Comparison of ENCODE assay signal across 16 cellular contexts in genomic region chr9:82234160-82234943, GRCh38.
"Had no signal": no experiment of that assay in that cellular context is flagged by ENCODE, and none has a peak within 500 bp of the region (broad histone marks: within the 10 kb centered on the region; RNA-seq: fewer than 3 reads in every experiment).

No MANE protein-coding gene starts in this region.

- H3K27ac Mint-ChIP-seq: activated T-helper 17 cell treated with anti-CD3 and anti-CD28 coated beads, Interleukin-2, amount 50 U/mL, for 72 hours; effector memory CD8-positive, alpha-beta T cell; mesothelial cell of epicardium; stimulated activated naive CD8-positive, alpha-beta T cell treated with anti-CD3 and anti-CD28 coated beads, Interleukin-15, Interleukin-2, amounts not matched to agents 100 ng/mL and 50 ng/mL, for 24 hours had no signal

- H3K4me1 Mint-ChIP-seq: activated T-helper 17 cell treated with anti-CD3 and anti-CD28 coated beads, Interleukin-2, amount 50 U/mL, for 72 hours; neural crest cell had no signal

- DNase-seq: activated CD4-positive, alpha-beta T cell treated with anti-CD3 and anti-CD28 coated beads for 1 hour; activated CD4-positive, alpha-beta T cell treated with anti-CD3 and anti-CD28 coated beads, Interleukin-2, amount 50 U/mL, for 4 hours; activated naive CD4-positive, alpha-beta T cell treated with Interleukin-2 at 50 U/mL for 16 hours; anterior cingulate cortex; dermis blood vessel endothelial cell; effector memory CD8-positive, alpha-beta T cell; foreskin melanocyte; kidney glomerular epithelial cell; right lobe of liver; stimulated activated CD4-positive, alpha-beta T cell treated with anti-CD3 and anti-CD28 coated beads, Interleukin-4, amount 100 ng/mL, for 4 hours; stimulated activated CD8-positive, alpha-beta memory T cell treated with anti-CD3 and anti-CD28 coated beads, Interleukin-4, amount 100 ng/mL, for 48 hours; trophoblast cell had no signal

- ATAC-seq: activated T-helper 17 cell treated with anti-CD3 and anti-CD28 coated beads, Interleukin-2, amount 50 U/mL, for 72 hours; effector memory CD8-positive, alpha-beta T cell; right lobe of liver had no signal

- H3K4me3 Mint-ChIP-seq: activated T-helper 17 cell treated with anti-CD3 and anti-CD28 coated beads, Interleukin-2, amount 50 U/mL, for 72 hours; effector memory CD8-positive, alpha-beta T cell; mesothelial cell of epicardium; neural crest cell; stimulated activated naive CD8-positive, alpha-beta T cell treated with anti-CD3 and anti-CD28 coated beads, Interleukin-15, Interleukin-2, amounts not matched to agents 100 ng/mL and 50 ng/mL, for 24 hours had no signal
